30 cellular contexts compared by ENCODE assay signal in genomic region chr11:117016747-117017146, GRCh38.
"Had no signal": no experiment of that assay in that cellular context is flagged by ENCODE, and none has a peak within 500 bp of the region (broad histone marks: within the 10 kb centered on the region; RNA-seq: fewer than 3 reads in every experiment).

No MANE protein-coding gene starts in this region.

- H3K27me3 ChIP-seq: adrenal gland, breast epithelium, cardiac muscle cell, esophagus muscularis mucosa, foreskin keratinocyte, gastrocnemius medialis, heart left ventricle had no signal

- H3K4me3 ChIP-seq: adrenal gland, breast epithelium, cardiac muscle cell, coronary artery, esophagus muscularis mucosa, gastrocnemius medialis, heart left ventricle had no signal

- ATAC-seq: activated CD4-positive, alpha-beta T cell treated with anti-CD3 and anti-CD28 coated beads for 36 hours; activated CD8-positive, alpha-beta memory T cell treated with anti-CD3 and anti-CD28 coated beads, Interleukin-2, amount 10 ng/mL, durations not matched to agents 7 days and 5 days; activated CD8-positive, alpha-beta T cell treated with anti-CD3 and anti-CD28 coated beads, Interleukin-2, amount 10 ng/mL, durations not matched to agents 7 days and 5 days; activated naive CD8-positive, alpha-beta T cell treated with anti-CD3 and anti-CD28 coated beads, Interleukin-2, amount 50 U/mL, for 24 hours; effector memory CD8-positive, alpha-beta T cell; gastrocnemius medialis; heart left ventricle had no signal

- DNase-seq: activated CD4-positive, alpha-beta memory T cell treated with anti-CD3 and anti-CD28 coated beads for 36 hours; activated CD4-positive, alpha-beta T cell treated with anti-CD3 and anti-CD28 coated beads for 36 hours; activated CD4-positive, alpha-beta T cell treated with anti-CD3 and anti-CD28 coated beads, Interleukin-2, amount 10 ng/mL, durations not matched to agents 24 days and 14 days; activated CD4-positive, CD25-positive, alpha-beta regulatory T cell; activated CD4-positive, CD25-positive, alpha-beta regulatory T cell treated with anti-CD3 and anti-CD28 coated beads, Interleukin-2, amount 50 U/mL, for 72 hours; activated CD8-positive, alpha-beta memory T cell treated with anti-CD3 and anti-CD28 coated beads, Interleukin-2, amount 10 ng/mL, durations not matched to agents 7 days and 5 days; activated CD8-positive, alpha-beta memory T cell treated with anti-CD3 and anti-CD28 coated beads, Interleukin-2, amount 50 U/mL, for 4 hours; activated CD8-positive, alpha-beta T cell treated with anti-CD3 and anti-CD28 coated beads, Interleukin-2, amount 10 ng/mL, durations not matched to agents 7 days and 5 days; activated effector memory CD4-positive, alpha-beta T cell treated with anti-CD3 and anti-CD28 coated beads, Interleukin-2, amount 50 U/mL, for 16 hours; activated naive CD4-positive, alpha-beta T cell treated with anti-CD3 and anti-CD28 coated beads for 36 hours; activated naive CD8-positive, alpha-beta T cell treated with anti-CD3 and anti-CD28 coated beads for 36 hours; activated naive CD8-positive, alpha-beta T cell treated with anti-CD3 and anti-CD28 coated beads, Interleukin-2, amount 50 U/mL, for 24 hours; activated T-cell treated with anti-CD3 and anti-CD28 coated beads, Interleukin-2, amount 50 U/mL, for 1 hour; activated T-cell treated with anti-CD3 and anti-CD28 coated beads, Interleukin-2, amount 50 U/mL, for 48 hours; adrenal gland; amygdala; aorta; central memory CD4-positive, alpha-beta T cell; effector CD4-positive, alpha-beta T cell; effector memory CD8-positive, alpha-beta T cell; erythroblast; gastrocnemius medialis; glutamatergic neuron; heart left ventricle; T-helper 2 cell had no signal

- H3K9me3 ChIP-seq: adrenal gland, breast epithelium, esophagus muscularis mucosa, gastrocnemius medialis had no signal

- H3K36me3 ChIP-seq: adrenal gland, breast epithelium, cardiac muscle cell, esophagus muscularis mucosa, gastrocnemius medialis, heart left ventricle had no signal

- H3K4me1 ChIP-seq: adrenal gland, breast epithelium had no signal

- H3K27ac ChIP-seq: adrenal gland, breast epithelium, cardiac muscle cell, coronary artery, esophagus muscularis mucosa, foreskin keratinocyte, gastrocnemius medialis, heart left ventricle had no signal
